Comparison of ENCODE assay signal across 18 cellular contexts in genomic region chr4:151786158-151786495, GRCh38. TPM values are rescaled to one million over a fixed set of nuclear protein-coding genes. Genes with fewer than 3 reads are reported as not detected.
A peak's percentile ranks its signal among the peaks of the same experiment; 100 is the strongest.
DNase-seq lines count a peak whose midpoint lies in the region; ATAC-seq, FAIRE-seq and TF ChIP-seq lines count a peak whose summit lies in the region.
"Had no signal": no experiment of that assay in that cellular context is flagged by ENCODE, and none has a peak within 500 bp of the region (broad histone marks: within the 10 kb centered on the region; RNA-seq: fewer than 3 reads in every experiment).

No MANE protein-coding gene starts in this region.

- H3K4me3 ChIP-seq in HUES48 (ENCODE audit: low read depth, low read length) (peak overlapping the region; percentile 8; the same call in 1 of the 2 replicates), H1 (ENCODE audit: extremely low read depth in 1 of 4, insufficient read depth in 2 of 4, low read depth in 3 of 4, low read length in 4 of 4) (peak overlapping the region in 1 of 4 experiments; percentile 8; a peak in 1 of 8 replicates), kidney epithelial cell (ENCODE audit: low read depth, low read length) (no peak overlapping the region), osteoblast (ENCODE audit: insufficient read depth, low read length) (no peak overlapping the region)
- H3K4me3 ChIP-seq: K562 had no signal

- TF ChIP-seq POLR2A in H1 (IDR thresholded peaks at IDR 0.05; ENCODE audit: control extremely low read depth in 1 of 2, low read depth in 2 of 2, low read length in 2 of 2): no peak

- 0 out of 2 replicates have a peak overlapping the region, but pooled peaks have one; percentile 26 for H2BK5ac ChIP-seq in H1 (ENCODE audit: low read depth, low read length)

- 98% methylated on average over 2 of the region's 2 CpGs; no CpG with 5 or more reads in 1 of the 2 experiments for WGBS in H1 (ENCODE audit: extremely low coverage in 1 of 2, insufficient coverage in 1 of 2, insufficient read length in 1 of 2, insufficient replicate concordance in 2 of 2, low coverage in 1 of 2, low lambda C conversion rate in 2 of 2, missing lambda C conversion rate in 1 of 2), 2 experiments

- no peak overlapping the region for H4K91ac ChIP-seq in H1 (replicated peaks; ENCODE audit: insufficient read length, low read length)

- no peaks in the 10 kb centered on the region for H3K23me2 ChIP-seq in H1 (ENCODE audit: low read depth, low read length)

- TF ChIP-seq CTCF in H1 (IDR thresholded peaks at IDR 0.05; ENCODE audit: control extremely low read depth in 1 of 3, insufficient read depth in 1 of 3, low read depth in 1 of 3, low read length in 3 of 3) (no peak), kidney epithelial cell (IDR thresholded peaks at IDR 0.05; ENCODE audit: insufficient read depth, low read length, poor library complexity, severe bottlenecking) (no peak), osteoblast (IDR thresholded peaks at IDR 0.05; ENCODE audit: extremely low read depth, low read depth, low read length) (no peak), mesothelial cell of epicardium (IDR thresholded peaks at IDR 0.05; ENCODE audit: unreplicated experiment) (no peak), RWPE1 (conservative IDR thresholded peaks at IDR 0.05; ENCODE audit: low read depth) (no peak)

- peaks cover 2% of the 10 kb centered on the region for H3K27me3 Mint-ChIP-seq in mesothelial cell of epicardium (ENCODE audit: low read depth)

- peak overlapping the region in 1 of 2 experiments; percentile 9; a peak in 1 of 4 replicates for H3K4me2 ChIP-seq in H1 (ENCODE audit: insufficient read depth in 1 of 2, low read depth in 2 of 2, low read length in 2 of 2)
- H3K4me2 ChIP-seq in osteoblast (ENCODE audit: insufficient read depth, low read length): no peak overlapping the region

- no peak overlapping the region for H2BK15ac ChIP-seq in H1 (ENCODE audit: low read length)

- H2AFZ ChIP-seq in H1 (ENCODE audit: low read length) (no peak overlapping the region), osteoblast (ENCODE audit: low read length) (no peak overlapping the region)

- H3K79me1 ChIP-seq in H1 (ENCODE audit: low read depth, low read length): no peaks in the 10 kb centered on the region

- H4K5ac ChIP-seq in H1 (ENCODE audit: insufficient read length, low read depth, low read length): no peak overlapping the region

- H3K27ac Mint-ChIP-seq in mesothelial cell of epicardium: no peak overlapping the region
- H3K27ac Mint-ChIP-seq: B cell; CD4-positive, alpha-beta T cell had no signal

- no peak overlapping the region for H3K4ac ChIP-seq in H1 (replicated peaks; ENCODE audit: insufficient read length, low read depth, low read length)

- H3K9ac ChIP-seq in HUES48 (ENCODE audit: low read depth, low read length) (no peak overlapping the region; the same call in 1 of the 2 replicates), H1 (replicated peaks in 1 of 4; ENCODE audit: extremely low read depth in 1 of 4, low read depth in 3 of 4, low read length in 3 of 4) (no peak overlapping the region)

- no peak overlapping the region for H2BK20ac ChIP-seq in H1 (ENCODE audit: low read length)

- no peak overlapping the region for H3K14ac ChIP-seq in H1 (ENCODE audit: insufficient read length)

- H2BK120ac ChIP-seq in H1 (replicated peaks; ENCODE audit: low read depth, low read length): peak overlapping the region; percentile 13

- POLR2A ChIA-PET in H1 (lab: Charles Lee; ENCODE audit: partially characterized antibody) (interaction anchor here (0.7 to 1.4 kb wide), 2 partner anchors 424 to 681 kb away, joined by 3 read pairs; no protein-coding TSS in a partner anchor), RWPE1 (lab: Yijun Ruan, JAX; ENCODE audit: low non-redundant PET) (no interaction called here)

- no peak overlapping the region for H3K56ac ChIP-seq in H1 (replicated peaks; ENCODE audit: insufficient read length, low read depth, low read length)

- no peak overlapping the region for H4K8ac ChIP-seq in H1 (ENCODE audit: extremely low read depth, insufficient read depth, low read length)

- H3K27me3 ChIP-seq in HUES48 (ENCODE audit: control insufficient read depth, insufficient read depth, low read length) (no peaks in the 10 kb centered on the region), H1 (replicated peaks in 1 of 4; ENCODE audit: control insufficient read depth in 3 of 4, extremely low read depth in 1 of 4, insufficient read depth in 3 of 4, low read length in 3 of 4) (peaks cover 0 to 3% (median 0%) of the 10 kb centered on the region in 4 experiments; a peak in 1 of 7 replicates), kidney epithelial cell (ENCODE audit: control insufficient read depth, insufficient read depth, low read length) (no peaks in the 10 kb centered on the region), osteoblast (ENCODE audit: insufficient read depth, low read length) (peaks cover 20% of the 10 kb centered on the region)

- TF ChIP-seq EP300 in H1 (IDR thresholded peaks at IDR 0.05; ENCODE audit: borderline replicate concordance in 1 of 2, low read depth in 2 of 2, low read length in 2 of 2): no peak

- H3K36me3 Mint-ChIP-seq in mesothelial cell of epicardium: no peaks in the 10 kb centered on the region

- H3K27ac ChIP-seq in HUES48 (ENCODE audit: low read depth, low read length) (peak overlapping the region; percentile 83), H1 (ENCODE audit: low read depth, low read length) (no peak overlapping the region), osteoblast (ENCODE audit: low read depth, low read length) (no peak overlapping the region), RWPE1 (no peak overlapping the region)

- no peak overlapping the region for H2BK12ac ChIP-seq in H1 (ENCODE audit: low read depth, low read length)

- H4K20me1 ChIP-seq in H1 (replicated peaks in 1 of 2; ENCODE audit: control insufficient read depth in 1 of 2, insufficient read depth in 2 of 2, low read length in 2 of 2) (no peaks in the 10 kb centered on the region), osteoblast (ENCODE audit: insufficient read depth, low read length) (no peaks in the 10 kb centered on the region)

- H3K79me2 ChIP-seq in H1 (ENCODE audit: control insufficient read depth in 1 of 2, insufficient read depth in 2 of 2, low read length in 2 of 2) (no peaks in the 10 kb centered on the region), osteoblast (ENCODE audit: insufficient read depth, low read length) (no peaks in the 10 kb centered on the region)

- H3K36me3 ChIP-seq in HUES48 (ENCODE audit: control insufficient read depth, insufficient read depth, low read length): no peaks in the 10 kb centered on the region
- H3K36me3 ChIP-seq in H1 (ENCODE audit: control insufficient read depth in 2 of 4, insufficient read depth in 4 of 4, low read length in 3 of 4): no peaks in the 10 kb centered on the region; a peak in 1 of 8 replicates
- H3K36me3 ChIP-seq in kidney epithelial cell (ENCODE audit: control insufficient read depth, insufficient read depth, low read length): no peaks in the 10 kb centered on the region
- no peaks in the 10 kb centered on the region for H3K36me3 ChIP-seq in osteoblast (ENCODE audit: insufficient read depth, low read length)

- no peak overlapping the region for H3K23ac ChIP-seq in H1 (ENCODE audit: insufficient read length)

- H3K9me3 Mint-ChIP-seq in mesothelial cell of epicardium: no peaks in the 10 kb centered on the region
- H3K9me3 Mint-ChIP-seq: CD4-positive, alpha-beta T cell had no signal

- no peak for ATAC-seq in HG02759 (IDR thresholded peaks at IDR 0.05; ENCODE audit: unreplicated experiment)
- ATAC-seq: K562 had no signal

- TF ChIP-seq RAD21 in H1 (IDR thresholded peaks at IDR 0.05 in 1 of 2, conservative IDR thresholded peaks at IDR 0.05 in 1 of 2; ENCODE audit: low read depth in 2 of 2, low read length in 2 of 2): no peak

- H3K4me3 Mint-ChIP-seq in mesothelial cell of epicardium: no peak overlapping the region
- H3K4me3 Mint-ChIP-seq: B cell; CD4-positive, alpha-beta T cell had no signal

- H3K4me1 ChIP-seq in HUES48 (ENCODE audit: control insufficient read depth, insufficient read depth, low read length) (peaks cover 51% of the 10 kb centered on the region), H1 (replicated peaks in 1 of 4; ENCODE audit: control insufficient read depth in 3 of 4, insufficient read depth in 4 of 4, low read length in 3 of 4) (peaks cover 0 to 23% (median 9%) of the 10 kb centered on the region in 4 experiments; a peak in 4 of 7 replicates), osteoblast (ENCODE audit: insufficient read depth, low read length) (no peaks in the 10 kb centered on the region)

- H3K4me1 Mint-ChIP-seq in mesothelial cell of epicardium: peaks cover 28% of the 10 kb centered on the region
- H3K4me1 Mint-ChIP-seq: B cell had no signal

- FAIRE-seq in H1 (lab: Jason Lieb, UNC): no peak
- FAIRE-seq: A204.1, GM12891, GM19239, H54, HTR-8/SVneo, K562 had no signal

- peaks cover 4% of the 10 kb centered on the region; the same call in 1 of the 2 replicates for H3K9me3 ChIP-seq in HUES48 (ENCODE audit: control insufficient read depth, insufficient read depth, low read length)
- H3K9me3 ChIP-seq in H1 (ENCODE audit: insufficient read depth in 2 of 2, low read depth in 1 of 2, low read length in 1 of 2): no peaks in the 10 kb centered on the region; a peak in 1 of 4 replicates
- H3K9me3 ChIP-seq in osteoblast (ENCODE audit: low read depth, low read length): no peaks in the 10 kb centered on the region

- no peak overlapping the region; the same call in 1 of the 2 replicates for H3K18ac ChIP-seq in H1 (ENCODE audit: extremely low read depth, low read length)

- DNase-seq in H1 (ENCODE audit: low read depth in 1 of 2, low spot score in 2 of 2) (no peak), kidney epithelial cell (ENCODE audit: low read depth) (peak; percentile 26), osteoblast (ENCODE audit: insufficient read length, low spot score, missing footprints) (peak; percentile 51), mesothelial cell of epicardium (ENCODE audit: low spot score in 2 of 2, unreplicated experiment in 2 of 2) (no peak), RWPE1 (ENCODE audit: low spot score) (no peak)
- DNase-seq in activated CD4-positive, alpha-beta T cell treated with anti-CD3 and anti-CD28 coated beads, Interleukin-2, amount 50 U/mL, for 1 hour: no peak
- DNase-seq: C1 segment of cervical spinal cord; CD4-positive, alpha-beta T cell; DMS79 had no signal

- H2AK5ac ChIP-seq in H1 (ENCODE audit: low read depth, low read length): no peak overlapping the region

- CTCF ChIA-PET in H1 (lab: Charles Lee; ENCODE audit: partially characterized antibody): interaction anchor here (1.6 kb wide), 1 partner anchor 16 kb away, joined by 8 read pairs; no protein-coding TSS in a partner anchor
- CTCF ChIA-PET in RWPE1 (lab: Yijun Ruan, JAX): no interaction called here

RNA-seq across cellular contexts. Expression of gene GATB, which starts 25.3 kb away (rescaled TPM):
- total RNA-seq in H1 (2021; fragmentation: NEBNext Ultra II Directional; extraction: Animal tissue kit (Norgen Biotek cat#: 25700)): 18.0 TPM in 2 replicates
- polyA plus RNA-seq in H1 (2011; rRNA removed): 12.6 and 15.3 TPM in 2 replicates
- polyA plus RNA-seq in H1 (2011; cell fraction: cytosol; rRNA removed): 18.5 TPM
- 14.9 TPM for polyA plus RNA-seq in H1 (2011; cell fraction: nucleus; rRNA removed)
- 17.7 to 27.2 TPM (median 19.9 TPM) in 4 replicates for polyA plus RNA-seq in H1 (2012, experiment 1 of 2)
- polyA plus RNA-seq in H1 (2012, experiment 2 of 2): 18.8 TPM
- polyA plus RNA-seq in H1 (2013, experiment 1 of 2): 11.6 TPM
- polyA plus RNA-seq in H1 (2013, experiment 2 of 2): 11.0 TPM
- polyA minus RNA-seq in H1 (2011; rRNA and poly(A)+ RNA removed): 17.7 and 19.6 TPM in 2 replicates
- polyA minus RNA-seq in H1 (2011; cell fraction: cytosol; rRNA and poly(A)+ RNA removed): 12.9 TPM
- 23.8 TPM for polyA minus RNA-seq in H1 (2011; cell fraction: nucleus; rRNA and poly(A)+ RNA removed)
- total RNA-seq in kidney epithelial cell: 37.9 and 39.4 TPM in 2 replicates
- 14.1 and 14.7 TPM in 2 replicates for total RNA-seq in osteoblast
- 23.4 to 26.6 TPM (median 24.5 TPM) in 3 replicates for total RNA-seq in mesothelial cell of epicardium

Comparison
In these comparisons a context has a peak if more than half of its experiments do, and no peak if none do; other contexts are left out.
1. DNase-seq: peak in kidney epithelial cell (single experiment) and osteoblast (single experiment); none in H1 (0 of 2), activated CD4-positive, alpha-beta T cell treated with anti-CD3 and anti-CD28 coated beads, Interleukin-2, amount 50 U/mL, for 1 hour (single experiment), mesothelial cell of epicardium (0 of 2) and RWPE1 (single experiment).